ENCODE assay signal across 1 cellular context in the genomic region with DNA sequence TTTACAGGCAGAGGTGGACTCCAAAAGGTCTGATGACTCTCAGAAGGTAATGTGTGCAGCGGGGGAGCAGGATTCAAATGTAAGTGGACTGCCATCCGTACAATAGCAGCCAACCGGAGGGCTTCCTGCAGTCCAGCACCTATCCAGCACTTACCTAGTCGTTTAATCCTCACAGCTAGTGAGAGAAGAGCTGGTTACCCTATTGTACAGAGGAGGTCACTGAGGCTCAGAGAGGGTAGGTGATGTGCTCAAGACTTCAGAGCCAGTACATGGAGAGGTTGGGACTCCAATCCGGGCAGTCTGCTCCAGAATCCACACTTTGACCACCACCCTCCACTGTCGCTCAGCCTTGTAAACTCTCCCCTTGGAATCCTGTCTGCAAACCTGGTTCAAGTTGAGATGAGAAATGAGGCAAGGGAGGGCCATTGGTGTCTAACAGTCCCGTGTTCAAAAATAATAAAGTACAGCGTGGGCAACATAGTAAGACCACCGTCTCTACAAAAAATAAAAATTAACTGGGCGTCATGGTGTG.
TF ChIP-seq lines count a peak whose summit lies in the region.

No MANE protein-coding gene starts in this region.

TF ChIP-seq in GM12878, 131 proteins besides CTCF, POLR2A, EP300 and RAD21:
- TF ChIP-seq LARP7 (IDR thresholded peaks at IDR 0.05) (no peak), RAD51 (IDR thresholded peaks at IDR 0.05) (no peak), NR2C2 (IDR thresholded peaks at IDR 0.05; ENCODE audit: borderline replicate concordance, control insufficient read depth, insufficient read length, low read depth) (no peak), SP1 (IDR thresholded peaks at IDR 0.05; ENCODE audit: low read depth, low read length) (peak; percentile 56), YY1 (IDR thresholded peaks at IDR 0.05; ENCODE audit: low read depth, low read length) (0 out of 2 replicates have a peak, but pooled peaks have one; percentile 12), CBX3 (IDR thresholded peaks at IDR 0.05; ENCODE audit: borderline replicate concordance, low read depth) (no peak)
